In genomic region chr4:9987749-9988346, GRCh38 we compare ENCODE assay signal across 17 cellular contexts. TPM values are rescaled to one million over a fixed set of nuclear protein-coding genes. Genes with fewer than 3 reads are reported as not detected.
A peak's percentile ranks its signal among the peaks of the same experiment; 100 is the strongest.
DNase-seq lines count a peak whose midpoint lies in the region; ATAC-seq and TF ChIP-seq lines count a peak whose summit lies in the region.
"Had no signal": no experiment of that assay in that cellular context is flagged by ENCODE, and none has a peak within 500 bp of the region (broad histone marks: within the 10 kb centered on the region; RNA-seq: fewer than 3 reads in every experiment).

No MANE protein-coding gene starts in this region.

- H3K9me3 Mint-ChIP-seq in memory B cell = no peaks in the 10 kb centered on the region
- no peaks in the 10 kb centered on the region for H3K9me3 Mint-ChIP-seq in stimulated activated effector memory CD8-positive, alpha-beta T cell treated with anti-CD3 and anti-CD28 coated beads, Interleukin-12 subunit alpha, Interleukin-12 subunit beta, amount 100 ng/mL, for 72 hours

- TF ChIP-seq CTCF in BE2C (IDR thresholded peaks at IDR 0.05; ENCODE audit: low read depth, low read length) = no peak

- DNase-seq in memory B cell (ENCODE audit: low spot score in 2 of 2) = no peak
- DNase-seq in BE2C = no peak
- no peak for DNase-seq in NCI-H446 treated with DMSO at 0.1 percent for 48 hours (lab: John Stamatoyannopoulos, UW)
- DNase-seq in left cardiac atrium = no peak
- no peak for DNase-seq in stimulated activated effector memory CD8-positive, alpha-beta T cell treated with anti-CD3 and anti-CD28 coated beads, Interleukin-12 subunit alpha, Interleukin-12 subunit beta, amount 100 ng/mL, for 72 hours (ENCODE audit: low spot score in 2 of 2)
- DNase-seq: caudate nucleus; CD4-positive, alpha-beta memory T cell; left lung; MG63; NCI-H524; nephron progenitor cell had no signal

- no peak overlapping the region for H3K4me3 Mint-ChIP-seq in memory B cell
- no peak overlapping the region for H3K4me3 Mint-ChIP-seq in stimulated activated effector memory CD8-positive, alpha-beta T cell treated with anti-CD3 and anti-CD28 coated beads, Interleukin-12 subunit alpha, Interleukin-12 subunit beta, amount 100 ng/mL, for 72 hours
- H3K4me3 Mint-ChIP-seq: CD4-positive, alpha-beta memory T cell; nephron progenitor cell had no signal

- ATAC-seq in GM18511 (IDR thresholded peaks at IDR 0.05; ENCODE audit: unreplicated experiment) = peak; percentile 74
- ATAC-seq in GM21381 (IDR thresholded peaks at IDR 0.05; ENCODE audit: unreplicated experiment) = peak; percentile 74
- ATAC-seq in HG03045 (IDR thresholded peaks at IDR 0.05; ENCODE audit: unreplicated experiment) = peak; percentile 48
- ATAC-seq in memory B cell (ENCODE audit: low read depth) = peak; percentile 47
- no peak for ATAC-seq in left cardiac atrium
- no peak for ATAC-seq in stimulated activated effector memory CD8-positive, alpha-beta T cell treated with anti-CD3 and anti-CD28 coated beads, Interleukin-12 subunit alpha, Interleukin-12 subunit beta, amount 100 ng/mL, for 72 hours
- ATAC-seq: activated naive CD4-positive, alpha-beta T cell treated with anti-CD3 and anti-CD28 coated beads, Interleukin-2, amount 50 U/mL, for 72 hours; left lung; Right ventricle myocardium inferior had no signal

- H3K27me3 Mint-ChIP-seq in memory B cell = no peaks in the 10 kb centered on the region
- H3K27me3 Mint-ChIP-seq: CD4-positive, alpha-beta memory T cell had no signal

- no peak overlapping the region for H3K27ac Mint-ChIP-seq in memory B cell
- no peak overlapping the region for H3K27ac Mint-ChIP-seq in stimulated activated effector memory CD8-positive, alpha-beta T cell treated with anti-CD3 and anti-CD28 coated beads, Interleukin-12 subunit alpha, Interleukin-12 subunit beta, amount 100 ng/mL, for 72 hours
- H3K27ac Mint-ChIP-seq: activated naive CD4-positive, alpha-beta T cell treated with anti-CD3 and anti-CD28 coated beads, Interleukin-2, amount 50 U/mL, for 72 hours; CD4-positive, alpha-beta memory T cell; nephron progenitor cell had no signal

- H3K9me3 ChIP-seq in BE2C = no peaks in the 10 kb centered on the region
- H3K9me3 ChIP-seq: HAP-1, left lung, MG63 had no signal

- intact Hi-C loops in left cardiac atrium (cut with DNase I) = no loop called here

- H3K4me1 ChIP-seq in BE2C = no peaks in the 10 kb centered on the region
- H3K4me1 ChIP-seq: HAP-1 had no signal

- H3K36me3 ChIP-seq in BE2C = no peaks in the 10 kb centered on the region
- H3K36me3 ChIP-seq: HAP-1, MG63 had no signal

- H3K4me3 ChIP-seq in BE2C (ENCODE audit: low read depth, low read length) = no peak overlapping the region
- H3K4me3 ChIP-seq: HAP-1, left lung, MG63 had no signal

- no peaks in the 10 kb centered on the region for H3K27me3 ChIP-seq in BE2C
- H3K27me3 ChIP-seq: left lung, MG63 had no signal

- peaks cover 6% of the 10 kb centered on the region for H3K36me3 Mint-ChIP-seq in memory B cell
- H3K36me3 Mint-ChIP-seq in stimulated activated effector memory CD8-positive, alpha-beta T cell treated with anti-CD3 and anti-CD28 coated beads, Interleukin-12 subunit alpha, Interleukin-12 subunit beta, amount 100 ng/mL, for 72 hours = no peaks in the 10 kb centered on the region

- H3K4me1 Mint-ChIP-seq in memory B cell = no peaks in the 10 kb centered on the region
- H3K4me1 Mint-ChIP-seq in stimulated activated effector memory CD8-positive, alpha-beta T cell treated with anti-CD3 and anti-CD28 coated beads, Interleukin-12 subunit alpha, Interleukin-12 subunit beta, amount 100 ng/mL, for 72 hours = no peaks in the 10 kb centered on the region
- H3K4me1 Mint-ChIP-seq: CD4-positive, alpha-beta memory T cell; nephron progenitor cell had no signal

RNA-seq across cellular contexts. Expression of gene SLC2A9, which starts 33.4 kb away (rescaled TPM):
- not detected for polyA plus RNA-seq in BE2C (2012; ENCODE audit: insufficient read depth, insufficient read length, low read depth)
- total RNA-seq in left cardiac atrium = 10 to 100 TPM; 10.3 to 12.4 TPM

Comparison
In these comparisons a context has a peak if more than half of its experiments do, and no peak if none do; other contexts are left out.
1. ATAC-seq: peak in GM18511 (single experiment), GM21381 (single experiment), HG03045 (single experiment) and memory B cell (single experiment); none in left cardiac atrium (0 of 2) and stimulated activated effector memory CD8-positive, alpha-beta T cell treated with anti-CD3 and anti-CD28 coated beads, Interleukin-12 subunit alpha, Interleukin-12 subunit beta, amount 100 ng/mL, for 72 hours (single experiment).